In the genomic region with DNA sequence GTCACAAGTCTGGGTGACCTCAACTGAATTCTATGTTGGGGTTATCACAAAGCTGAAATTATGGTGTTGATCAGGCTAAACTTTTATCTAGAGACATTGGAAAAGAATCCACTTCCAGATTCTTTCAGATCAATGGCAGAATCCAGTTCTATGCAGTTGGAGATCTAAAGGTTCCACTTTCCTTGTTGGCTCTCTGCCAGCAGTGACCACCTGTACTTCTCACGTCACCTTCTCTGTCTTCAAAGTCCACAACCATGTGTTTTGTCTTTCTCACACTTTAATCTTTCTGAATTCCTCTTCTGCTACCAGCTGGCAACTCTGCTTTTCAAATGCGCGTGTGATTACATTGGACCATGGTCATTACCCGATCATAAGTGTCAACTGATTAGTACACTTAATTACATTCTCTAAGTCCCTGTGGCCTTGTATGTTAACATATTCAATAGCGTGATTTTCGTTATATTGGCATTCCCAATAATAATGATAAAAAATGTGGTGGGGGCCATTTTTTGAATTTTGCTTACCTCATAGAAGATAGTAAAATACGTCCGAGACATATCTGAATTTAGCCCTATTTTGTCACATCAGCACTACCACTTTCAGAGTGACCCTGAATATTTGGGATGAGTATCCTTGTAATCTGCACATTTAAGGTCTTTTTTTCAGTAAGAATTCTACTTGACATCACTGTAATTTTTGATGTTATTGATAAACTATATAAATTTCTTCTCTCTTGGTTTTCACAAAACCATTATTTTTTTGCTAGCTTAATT, we compare ENCODE assay signal across 10 cellular contexts.
"Had no signal": no experiment of that assay in that cellular context is flagged by ENCODE, and none has a peak within 500 bp of the region (broad histone marks: within the 10 kb centered on the region; RNA-seq: fewer than 3 reads in every experiment).

No MANE protein-coding gene starts in this region.

- FAIRE-seq: H1 had no signal

- DNase-seq: H7, HFFc6, Karpas-422, KBM-7 had no signal

- H3K4me3 ChIP-seq: GM23338, HAP-1 had no signal

- H3K9me3 ChIP-seq: HAP-1 had no signal

- ATAC-seq: GM23338, HCT116 had no signal

- H3K27ac ChIP-seq: HL-60, KMS-11 had no signal

- H3K4me2 ChIP-seq: GM23338, KMS-11 had no signal

- H3K4me1 ChIP-seq: HAP-1 had no signal
